24 cellular contexts compared by ENCODE assay signal in the genomic region with DNA sequence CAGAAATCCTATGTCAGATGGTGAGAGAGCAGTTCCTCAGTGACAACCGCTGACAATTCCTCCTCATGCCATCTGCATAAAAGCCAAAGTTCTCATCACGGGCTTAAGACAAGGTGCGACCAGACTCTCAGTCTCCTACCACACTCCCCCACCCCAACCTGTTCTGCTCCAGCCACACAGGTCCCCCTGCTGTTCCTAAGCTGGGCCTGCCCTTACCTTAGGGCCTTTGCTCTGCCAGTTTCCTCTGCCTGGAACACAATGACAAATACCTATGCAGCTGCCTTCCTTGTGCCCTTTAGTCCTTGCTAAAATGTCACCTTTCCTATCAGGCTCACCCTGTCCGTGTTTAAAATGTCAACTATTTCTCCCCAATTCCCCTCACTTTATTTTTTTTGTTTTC.
"Had no signal": no experiment of that assay in that cellular context is flagged by ENCODE, and none has a peak within 500 bp of the region (broad histone marks: within the 10 kb centered on the region; RNA-seq: fewer than 3 reads in every experiment).

No MANE protein-coding gene starts in this region.

- H3K4me3 ChIP-seq: dorsolateral prefrontal cortex, heart left ventricle, psoas muscle, spleen, testis, tibial nerve, upper lobe of right lung, vagina had no signal

- DNase-seq: cortex of kidney; dorsolateral prefrontal cortex; effector CD8-positive, alpha-beta T cell; heart left ventricle; hippocampal formation; islet precursor cell; mammary epithelial cell; natural killer cell; psoas muscle; retina; spleen; stimulated activated CD4-positive, alpha-beta T cell treated with anti-CD3 and anti-CD28 coated beads, Interleukin-2, amount 100 ng/mL, for 24 hours; stimulated activated CD4-positive, alpha-beta T cell treated with anti-CD3 and anti-CD28 coated beads, Interleukin-4, amount 100 ng/mL, for 4 hours; stimulated activated naive B cell treated with anti-CD40 and anti-IgM and Interleukin-4, amounts not matched to agents 10 μg/mL and 1 μg/mL and 100 μg/mL, for 72 hours; stimulated activated naive CD8-positive, alpha-beta T cell treated with anti-CD3 and anti-CD28 coated beads, Interleukin-15, amount 100 ng/mL, for 72 hours; testis; upper lobe of right lung had no signal

- H3K36me3 ChIP-seq: heart left ventricle, spleen, tibial nerve, upper lobe of right lung, vagina had no signal

- H3K27ac ChIP-seq: dorsolateral prefrontal cortex, heart left ventricle, psoas muscle, spleen, testis, tibial nerve, upper lobe of right lung, vagina had no signal

- H3K9me3 ChIP-seq: heart left ventricle, psoas muscle, spleen, testis, tibial nerve, upper lobe of right lung, vagina had no signal

- ATAC-seq: esophagus mucosa; heart left ventricle; left lobe of liver; natural killer cell; psoas muscle; sciatic nerve; stimulated activated naive B cell treated with anti-CD40 and anti-IgM and Interleukin-4, amounts not matched to agents 10 μg/mL and 1 μg/mL and 100 μg/mL, for 72 hours; stimulated activated naive CD8-positive, alpha-beta T cell treated with anti-CD3 and anti-CD28 coated beads, Interleukin-15, amount 100 ng/mL, for 72 hours; upper lobe of right lung had no signal

- H3K27me3 ChIP-seq: heart left ventricle, spleen, testis, tibial nerve, upper lobe of right lung, vagina had no signal

- FAIRE-seq: endometrium, frontal cortex had no signal

- H3K4me1 ChIP-seq: heart left ventricle, psoas muscle, spleen, testis, tibial nerve, upper lobe of right lung, vagina had no signal
